ENCODE assay signal across 23 cellular contexts in genomic region chr1:831522-831921, GRCh38.
"Had no signal": no experiment of that assay in that cellular context is flagged by ENCODE, and none has a peak within 500 bp of the region (broad histone marks: within the 10 kb centered on the region; RNA-seq: fewer than 3 reads in every experiment).

No MANE protein-coding gene starts in this region.

- H3K4me3 ChIP-seq: adrenal gland, spleen, thyroid gland had no signal

- ATAC-seq: activated CD4-positive, alpha-beta T cell treated with anti-CD3 and anti-CD28 coated beads for 36 hours; activated T-cell treated with anti-CD3 and anti-CD28 coated beads, Interleukin-2, amount 50 U/mL, for 4 hours; natural killer cell treated with Interleukin-12 subunit alpha and Interleukin-12 subunit beta and Interleukin-15 and Interleukin-18, amount 100 ng/mL, for 72 hours; stimulated activated naive CD8-positive, alpha-beta T cell treated with anti-CD3 and anti-CD28 coated beads, Interleukin-15, Interleukin-2, amounts not matched to agents 100 U/mL and 50 U/mL, for 24 hours had no signal

- H3K36me3 ChIP-seq: adrenal gland, thyroid gland had no signal

- H3K27ac Mint-ChIP-seq: activated B cell treated with CpG ODN at 0.5 μM for 24 hours; activated CD4-positive, alpha-beta T cell treated with anti-CD3 and anti-CD28 coated beads for 36 hours; activated naive CD8-positive, alpha-beta T cell; activated T-helper 2 cell treated with anti-CD3 and anti-CD28 coated beads, Interferon-gamma antibody, Interleukin-2, Interleukin-4, amounts not matched to agents 10 μg/mL and 5 μg/mL and 100 μg/mL, durations not matched to agents 14 hours and 24 hours and 36 hours had no signal

- H3K9me3 ChIP-seq: adrenal gland, spleen, thyroid gland had no signal

- DNase-seq: activated B cell treated with CpG ODN at 0.5 μM for 24 hours; activated CD4-positive, alpha-beta T cell treated with anti-CD3 and anti-CD28 coated beads for 36 hours; activated CD4-positive, alpha-beta T cell treated with anti-CD3 and anti-CD28 coated beads, Interleukin-2, amount 50 U/mL, for 4 hours; activated CD8-positive, alpha-beta memory T cell treated with anti-CD3 and anti-CD28 coated beads for 24 hours; activated CD8-positive, alpha-beta memory T cell treated with anti-CD3 and anti-CD28 coated beads, Interleukin-2, amount 50 U/mL, for 4 hours; activated naive CD4-positive, alpha-beta T cell; activated T-cell treated with anti-CD3 and anti-CD28 coated beads, Interleukin-2, amount 50 U/mL, for 4 hours; cortex of kidney; foreskin fibroblast; hippocampal formation; kidney glomerular epithelial cell; midbrain; nucleus accumbens; spleen; stimulated activated CD4-positive, alpha-beta T cell treated with anti-CD3 and anti-CD28 coated beads, Interleukin-4, amount 100 ng/mL, for 1 hour; stimulated activated naive CD8-positive, alpha-beta T cell treated with anti-CD3 and anti-CD28 coated beads, Interleukin-15, Interleukin-2, amounts not matched to agents 100 U/mL and 50 U/mL, for 24 hours; T-helper 1 cell; T-helper 9 cell had no signal

- H3K4me1 ChIP-seq: adrenal gland, thyroid gland had no signal

- H3K27ac ChIP-seq: adrenal gland, spleen, thyroid gland had no signal

- H3K9me3 Mint-ChIP-seq: activated B cell treated with CpG ODN at 0.5 μM for 24 hours; activated T-cell treated with anti-CD3 and anti-CD28 coated beads, Interleukin-2, amount 50 U/mL, for 4 hours; activated T-helper 2 cell treated with anti-CD3 and anti-CD28 coated beads, Interferon-gamma antibody, Interleukin-2, Interleukin-4, amounts not matched to agents 10 μg/mL and 5 μg/mL and 100 μg/mL, durations not matched to agents 14 hours and 24 hours and 36 hours; natural killer cell treated with Interleukin-12 subunit alpha and Interleukin-12 subunit beta and Interleukin-15 and Interleukin-18, amount 100 ng/mL, for 72 hours had no signal

- H3K27me3 Mint-ChIP-seq: activated B cell treated with CpG ODN at 0.5 μM for 24 hours; activated CD4-positive, alpha-beta T cell treated with anti-CD3 and anti-CD28 coated beads for 36 hours; activated naive CD8-positive, alpha-beta T cell; natural killer cell treated with Interleukin-12 subunit alpha and Interleukin-12 subunit beta and Interleukin-15 and Interleukin-18, amount 100 ng/mL, for 72 hours had no signal

- H3K27me3 ChIP-seq: adrenal gland, spleen, thyroid gland had no signal

- H3K4me3 Mint-ChIP-seq: activated B cell treated with CpG ODN at 0.5 μM for 24 hours; activated CD4-positive, alpha-beta T cell treated with anti-CD3 and anti-CD28 coated beads for 36 hours; activated naive CD8-positive, alpha-beta T cell; activated T-cell treated with anti-CD3 and anti-CD28 coated beads, Interleukin-2, amount 50 U/mL, for 4 hours; natural killer cell treated with Interleukin-12 subunit alpha and Interleukin-12 subunit beta and Interleukin-15 and Interleukin-18, amount 100 ng/mL, for 72 hours had no signal
